In genomic region chrX:96713303-96713702, GRCh38 we compare ENCODE assay signal across 17 cellular contexts.
"Had no signal": no experiment of that assay in that cellular context is flagged by ENCODE, and none has a peak within 500 bp of the region (broad histone marks: within the 10 kb centered on the region; RNA-seq: fewer than 3 reads in every experiment).

No MANE protein-coding gene starts in this region.

- H3K36me3 Mint-ChIP-seq: activated naive CD8-positive, alpha-beta T cell had no signal

- H3K27ac Mint-ChIP-seq: activated CD4-positive, alpha-beta T cell treated with anti-CD3 and anti-CD28 coated beads, Interleukin-2, amount 10 ng/mL, durations not matched to agents 7 days and 5 days; activated naive CD8-positive, alpha-beta T cell; activated T-helper 1 cell treated with anti-CD3 and anti-CD28 coated beads, Interleukin-12 subunit alpha, Interleukin-12 subunit beta, Interleukin-2, Interleukin-4 antibody, amounts not matched to agents 30 ng/mL and 10 ng/mL and 1 ng/mL, durations not matched to agents 14 hours and 24 hours and 36 hours; natural killer cell treated with Interleukin-12 subunit alpha and Interleukin-12 subunit beta and Interleukin-15 and Interleukin-18, amount 100 ng/mL, for 72 hours had no signal

- ATAC-seq: left cardiac atrium; natural killer cell treated with Interleukin-12 subunit alpha and Interleukin-12 subunit beta and Interleukin-15 and Interleukin-18, amount 100 ng/mL, for 72 hours had no signal

- DNase-seq: activated CD4-positive, alpha-beta T cell treated with anti-CD3 and anti-CD28 coated beads, Interleukin-2, amount 10 ng/mL, durations not matched to agents 7 days and 5 days; cerebellar nuclear complex; dermis blood vessel endothelial cell; effector memory CD4-positive, alpha-beta T cell; foreskin fibroblast; hippocampal formation; left cardiac atrium; stimulated activated CD8-positive, alpha-beta memory T cell treated with anti-CD3 and anti-CD28 coated beads, Interleukin-4, amount 100 ng/mL, for 48 hours; stimulated activated naive CD4-positive, alpha-beta T cell; T1000 had no signal

- H3K27me3 Mint-ChIP-seq: activated CD4-positive, alpha-beta T cell treated with anti-CD3 and anti-CD28 coated beads, Interleukin-2, amount 10 ng/mL, durations not matched to agents 7 days and 5 days; activated naive CD8-positive, alpha-beta T cell had no signal

- H3K9me3 Mint-ChIP-seq: activated CD4-positive, alpha-beta T cell treated with anti-CD3 and anti-CD28 coated beads, Interleukin-2, amount 10 ng/mL, durations not matched to agents 7 days and 5 days; activated T-helper 1 cell treated with anti-CD3 and anti-CD28 coated beads, Interleukin-12 subunit alpha, Interleukin-12 subunit beta, Interleukin-2, Interleukin-4 antibody, amounts not matched to agents 30 ng/mL and 10 ng/mL and 1 ng/mL, durations not matched to agents 14 hours and 24 hours and 36 hours; natural killer cell treated with Interleukin-12 subunit alpha and Interleukin-12 subunit beta and Interleukin-15 and Interleukin-18, amount 100 ng/mL, for 72 hours had no signal

- H3K4me1 Mint-ChIP-seq: activated CD4-positive, alpha-beta T cell treated with anti-CD3 and anti-CD28 coated beads, Interleukin-2, amount 10 ng/mL, durations not matched to agents 7 days and 5 days had no signal

- H3K4me3 ChIP-seq: lung had no signal

- FAIRE-seq: bronchial epithelial cell, islet of Langerhans, urothelium cell line had no signal

- H3K4me3 Mint-ChIP-seq: activated CD4-positive, alpha-beta T cell treated with anti-CD3 and anti-CD28 coated beads, Interleukin-2, amount 10 ng/mL, durations not matched to agents 7 days and 5 days; activated naive CD8-positive, alpha-beta T cell; activated T-helper 1 cell treated with anti-CD3 and anti-CD28 coated beads, Interleukin-12 subunit alpha, Interleukin-12 subunit beta, Interleukin-2, Interleukin-4 antibody, amounts not matched to agents 30 ng/mL and 10 ng/mL and 1 ng/mL, durations not matched to agents 14 hours and 24 hours and 36 hours; natural killer cell treated with Interleukin-12 subunit alpha and Interleukin-12 subunit beta and Interleukin-15 and Interleukin-18, amount 100 ng/mL, for 72 hours had no signal
